In the genomic region with DNA sequence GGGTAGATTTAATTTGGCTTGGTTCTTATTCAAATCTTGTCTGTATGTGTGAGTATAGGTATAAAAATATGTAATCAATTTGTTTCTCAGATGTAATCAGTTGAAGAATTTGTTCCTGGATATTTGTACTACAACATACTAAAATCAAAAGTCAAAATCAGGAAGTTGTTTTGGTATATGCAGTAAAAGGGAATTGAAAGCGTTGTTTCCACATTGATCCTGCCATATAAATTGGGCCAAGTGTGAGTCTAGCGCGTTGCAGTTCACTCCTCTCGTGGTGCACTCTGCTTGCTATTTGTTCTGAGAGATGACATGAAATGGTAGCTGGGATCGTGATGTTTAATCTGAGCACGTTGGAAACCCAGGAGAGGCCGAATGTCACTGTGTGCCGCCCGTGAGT, we compare ENCODE assay signal across 23 cellular contexts. TPM values are rescaled to one million over a fixed set of nuclear protein-coding genes. Genes with fewer than 3 reads are reported as not detected.
DNase-seq lines count a peak whose midpoint lies in the region; ATAC-seq and TF ChIP-seq lines count a peak whose summit lies in the region.
"Had no signal": no experiment of that assay in that cellular context is flagged by ENCODE, and none has a peak within 500 bp of the region (broad histone marks: within the 10 kb centered on the region; RNA-seq: fewer than 3 reads in every experiment).

No MANE protein-coding gene starts in this region.

- DNase-seq in stimulated activated naive CD8-positive, alpha-beta T cell treated with anti-CD3 and anti-CD28 coated beads, Interleukin-15, Interleukin-2, amounts not matched to agents 100 U/mL and 50 U/mL, for 24 hours = no peak
- DNase-seq in NOMO-1 treated with dmso at 0.1 percent for 144 hours (lab: John Stamatoyannopoulos, UW; ENCODE audit: unreplicated experiment) (peak; percentile 28), left lung (no peak), DMS79 treated with DMSO at 0.1 percent for 48 hours (lab: John Stamatoyannopoulos, UW) (no peak), ecto neural progenitor cell (ENCODE audit: low spot score) (no peak)
- no peak for DNase-seq in activated CD8-positive, alpha-beta memory T cell treated with anti-CD3 and anti-CD28 coated beads, Interleukin-2, amount 50 U/mL, for 4 hours
- DNase-seq: activated CD4-positive, CD25-positive, alpha-beta regulatory T cell treated with anti-CD3 and anti-CD28 coated beads, Interleukin-2, amount 50 U/mL, for 72 hours; activated CD8-positive, alpha-beta memory T cell treated with anti-CD3 and anti-CD28 coated beads for 24 hours; body of pancreas; DMS 273 treated with DMSO at 0.1 percent for 48 hours; GOT3; heart left ventricle; immature natural killer cell; naive thymus-derived CD8-positive, alpha-beta T cell; NCI-H1694; Peyer's patch; T1000 had no signal

- peak overlapping the region; percentile 11 for H3K27ac Mint-ChIP-seq in stimulated activated naive CD8-positive, alpha-beta T cell treated with anti-CD3 and anti-CD28 coated beads, Interleukin-15, Interleukin-2, amounts not matched to agents 100 ng/mL and 50 ng/mL, for 24 hours
- H3K27ac Mint-ChIP-seq: activated T-helper 2 cell treated with anti-CD3 and anti-CD28 coated beads, Interferon-gamma antibody, Interleukin-2, Interleukin-4, amounts not matched to agents 10 μg/mL and 5 μg/mL and 100 μg/mL, durations not matched to agents 14 hours and 24 hours and 36 hours; immature natural killer cell had no signal

- H3K4me1 ChIP-seq in left lung = peaks cover 8 to 46% of the 10 kb centered on the region in 2 donors

- no peak for TF ChIP-seq CTCF in left lung (IDR thresholded peaks at IDR 0.05)

- H3K9me3 ChIP-seq in left lung = peaks cover 0 to 3% of the 10 kb centered on the region in 2 donors
- H3K9me3 ChIP-seq: body of pancreas, Peyer's patch had no signal

- no peak overlapping the region for H3K27ac ChIP-seq in left lung
- H3K27ac ChIP-seq: BLaER1 had no signal

- H3K27me3 Mint-ChIP-seq in stimulated activated naive CD8-positive, alpha-beta T cell treated with anti-CD3 and anti-CD28 coated beads, Interleukin-15, Interleukin-2, amounts not matched to agents 100 ng/mL and 50 ng/mL, for 24 hours = no peaks in the 10 kb centered on the region
- H3K27me3 Mint-ChIP-seq: naive thymus-derived CD8-positive, alpha-beta T cell had no signal

- peaks cover 47% of the 10 kb centered on the region for H3K36me3 Mint-ChIP-seq in stimulated activated naive CD8-positive, alpha-beta T cell treated with anti-CD3 and anti-CD28 coated beads, Interleukin-15, Interleukin-2, amounts not matched to agents 100 ng/mL and 50 ng/mL, for 24 hours (ENCODE audit: low read depth)

- H3K4me3 Mint-ChIP-seq in stimulated activated naive CD8-positive, alpha-beta T cell treated with anti-CD3 and anti-CD28 coated beads, Interleukin-15, Interleukin-2, amounts not matched to agents 100 ng/mL and 50 ng/mL, for 24 hours = no peak overlapping the region
- H3K4me3 Mint-ChIP-seq: immature natural killer cell; naive thymus-derived CD8-positive, alpha-beta T cell had no signal

- no peaks in the 10 kb centered on the region for H3K9me3 Mint-ChIP-seq in stimulated activated naive CD8-positive, alpha-beta T cell treated with anti-CD3 and anti-CD28 coated beads, Interleukin-15, Interleukin-2, amounts not matched to agents 100 ng/mL and 50 ng/mL, for 24 hours
- H3K9me3 Mint-ChIP-seq: activated T-helper 2 cell treated with anti-CD3 and anti-CD28 coated beads, Interferon-gamma antibody, Interleukin-2, Interleukin-4, amounts not matched to agents 10 μg/mL and 5 μg/mL and 100 μg/mL, durations not matched to agents 14 hours and 24 hours and 36 hours; immature natural killer cell; naive thymus-derived CD8-positive, alpha-beta T cell had no signal

- no peaks in the 10 kb centered on the region for H3K27me3 ChIP-seq in left lung
- H3K27me3 ChIP-seq: BLaER1, body of pancreas, heart left ventricle, Peyer's patch had no signal

- no peak overlapping the region for H3K4me3 ChIP-seq in left lung
- H3K4me3 ChIP-seq: BLaER1, body of pancreas, heart left ventricle, Peyer's patch had no signal

- ATAC-seq in stimulated activated naive CD8-positive, alpha-beta T cell treated with anti-CD3 and anti-CD28 coated beads, Interleukin-15, Interleukin-2, amounts not matched to agents 100 U/mL and 50 U/mL, for 24 hours = no peak
- peak; percentile 25 for ATAC-seq in left lung
- ATAC-seq in GM19467 (IDR thresholded peaks at IDR 0.05; ENCODE audit: unreplicated experiment) = no peak
- ATAC-seq: body of pancreas; heart left ventricle; naive thymus-derived CD8-positive, alpha-beta T cell had no signal

- H3K36me3 ChIP-seq in left lung = peaks cover 0 to 11% of the 10 kb centered on the region in 2 donors

- intact Hi-C loops in left lung (cut with DNase I) = no loop called here

- H3K4me1 Mint-ChIP-seq in stimulated activated naive CD8-positive, alpha-beta T cell treated with anti-CD3 and anti-CD28 coated beads, Interleukin-15, Interleukin-2, amounts not matched to agents 100 ng/mL and 50 ng/mL, for 24 hours (ENCODE audit: low read depth) = peaks cover 62% of the 10 kb centered on the region

RNA-seq across cellular contexts. Expression of gene SHH, which starts 55.9 kb away (rescaled TPM):
- 1 to 10 TPM; 4.4 to 5.7 TPM for total RNA-seq in left lung
- total RNA-seq: heart left ventricle; lower leg skin; naive thymus-derived CD8-positive, alpha-beta T cell; posterior vena cava had no signal
